In the genomic region with DNA sequence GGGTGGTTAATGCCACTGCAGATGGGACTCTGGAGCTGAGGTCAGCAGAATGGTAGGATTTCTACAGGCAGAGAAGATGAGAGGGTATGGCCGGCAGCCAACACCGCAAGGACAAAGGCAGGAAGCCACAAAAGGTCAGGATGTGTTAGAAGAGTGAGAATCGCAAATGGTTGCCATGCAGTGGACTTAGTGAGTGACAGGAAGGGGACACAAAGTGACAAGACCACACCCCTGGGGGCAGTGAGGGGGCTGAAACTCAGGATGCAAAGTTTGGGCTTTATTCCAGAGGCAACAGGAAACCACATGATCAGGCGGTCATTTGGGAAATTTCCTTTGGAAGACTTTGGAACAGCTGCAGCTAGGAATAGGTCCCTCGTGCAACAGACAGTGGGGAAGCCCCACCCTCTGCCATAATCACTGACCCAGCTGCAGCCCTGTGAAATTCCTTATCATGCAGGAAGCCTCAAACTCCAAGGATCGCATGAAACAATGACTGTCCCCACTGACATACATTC, we compare ENCODE assay signal across 10 cellular contexts. TPM values are rescaled to one million over a fixed set of nuclear protein-coding genes. Genes with fewer than 3 reads are reported as not detected.
A peak's percentile ranks its signal among the peaks of the same experiment; 100 is the strongest.
DNase-seq lines count a peak whose midpoint lies in the region; TF ChIP-seq lines count a peak whose summit lies in the region.
"Had no signal": no experiment of that assay in that cellular context is flagged by ENCODE, and none has a peak within 500 bp of the region (broad histone marks: within the 10 kb centered on the region; RNA-seq: fewer than 3 reads in every experiment).

No MANE protein-coding gene starts in this region.

- intact Hi-C loops in transverse colon (cut with DNase I; ENCODE audit: low total_unique reads): no loop called here
- intact Hi-C loops in prostate gland (cut with DNase I): no loop called here

- TF ChIP-seq POLR2A in transverse colon (IDR thresholded peaks at IDR 0.05) (no peak), prostate gland (IDR thresholded peaks at IDR 0.05) (no peak)

- no peak overlapping the region for H3K4me2 ChIP-seq in osteoblast (ENCODE audit: insufficient read depth, low read length)

- H3K27me3 ChIP-seq in transverse colon (no peaks in the 10 kb centered on the region), prostate gland (replicated peaks; ENCODE audit: insufficient read depth) (no peaks in the 10 kb centered on the region), osteoblast (ENCODE audit: insufficient read depth, low read length) (no peaks in the 10 kb centered on the region)
- H3K27me3 ChIP-seq: ascending aorta had no signal

- H3K4me1 ChIP-seq in transverse colon (no peaks in the 10 kb centered on the region), prostate gland (replicated peaks) (no peaks in the 10 kb centered on the region), osteoblast (ENCODE audit: insufficient read depth, low read length) (peaks cover 7% of the 10 kb centered on the region)
- H3K4me1 ChIP-seq: ascending aorta had no signal

- H2AFZ ChIP-seq in osteoblast (ENCODE audit: low read length): no peak overlapping the region

- H3K27ac ChIP-seq in transverse colon (no peak overlapping the region), prostate gland (no peak overlapping the region), osteoblast (ENCODE audit: low read depth, low read length) (no peak overlapping the region)
- H3K27ac ChIP-seq: ascending aorta had no signal

- H3K4me3 ChIP-seq in choroid plexus epithelial cell (ENCODE audit: low read depth, low read length) (no peak overlapping the region), transverse colon (no peak overlapping the region), prostate gland (no peak overlapping the region), osteoblast (ENCODE audit: insufficient read depth, low read length) (no peak overlapping the region)
- H3K4me3 ChIP-seq: ascending aorta had no signal

- 50 to 54% methylated on average over 2 to 6 of the region's 6 CpGs for WGBS in transverse colon (ENCODE audit: low coverage in 1 of 2), 2 donors
- WGBS in prostate gland: 46% methylated on average over 6 of the region's 6 CpGs

- no peaks in the 10 kb centered on the region for H3K79me2 ChIP-seq in osteoblast (ENCODE audit: insufficient read depth, low read length)

- in situ Hi-C loops in GM13976 (cut with MboI; ENCODE audit: low sequenced_read_pairs, unreplicated experiment): no loop called here
- in situ Hi-C loops in transverse colon (cut with MboI; ENCODE audit: low pct_ligation_motif_present in 1 of 4, low pct_unique_long_range_greater_than_20kb in 1 of 4, low sequenced_read_pairs in 3 of 4): no loop called here

- peaks cover 6 to 8% of the 10 kb centered on the region in 2 donors for H3K9me3 ChIP-seq in transverse colon
- H3K9me3 ChIP-seq in prostate gland: no peaks in the 10 kb centered on the region
- no peaks in the 10 kb centered on the region for H3K9me3 ChIP-seq in osteoblast (ENCODE audit: low read depth, low read length)

- peaks cover 4% of the 10 kb centered on the region for H4K20me1 ChIP-seq in osteoblast (ENCODE audit: insufficient read depth, low read length)

- DNase-seq in COLO829 (ENCODE audit: low spot score): peak; percentile 36
- DNase-seq in NCI-H2029 treated with DMSO at 0.1 percent for 48 hours (lab: John Stamatoyannopoulos, UW): peak; percentile 85
- peak; percentile 38 for DNase-seq in choroid plexus epithelial cell (ENCODE audit: low read depth)
- peak; percentile 3 for DNase-seq in medulla oblongata (ENCODE audit: extremely low spot score)
- no peak for DNase-seq in GM13976 (ENCODE audit: low spot score)
- DNase-seq in transverse colon: no peak
- no peak for DNase-seq in prostate gland (ENCODE audit: low spot score)
- no peak for DNase-seq in osteoblast (ENCODE audit: insufficient read length, low spot score, missing footprints)
- DNase-seq: T1000 had no signal

- no peak for TF ChIP-seq CTCF in choroid plexus epithelial cell (conservative IDR thresholded peaks at IDR 0.05; ENCODE audit: low read depth, low read length)
- no peak for TF ChIP-seq CTCF in GM13976 (IDR thresholded peaks at IDR 0.05; ENCODE audit: borderline replicate concordance, control extremely low read depth, extremely low read depth, insufficient read depth, missing control alignments)
- TF ChIP-seq CTCF in transverse colon (IDR thresholded peaks at IDR 0.05): no peak
- TF ChIP-seq CTCF in prostate gland (IDR thresholded peaks at IDR 0.05): no peak
- TF ChIP-seq CTCF in osteoblast (IDR thresholded peaks at IDR 0.05; ENCODE audit: extremely low read depth, low read depth, low read length): no peak

- H3K36me3 ChIP-seq in transverse colon: peaks cover 0 to 35% (median 0%) of the 10 kb centered on the region in 4 donors
- peaks cover 0 to 7% of the 10 kb centered on the region in 2 donors for H3K36me3 ChIP-seq in prostate gland
- H3K36me3 ChIP-seq in osteoblast (ENCODE audit: insufficient read depth, low read length): peaks cover 2% of the 10 kb centered on the region

- TF ChIP-seq EP300 in transverse colon (IDR thresholded peaks at IDR 0.05; ENCODE audit: low read depth): no peak

RNA-seq across cellular contexts. Expression of gene CCDC180, which starts 14.2 kb away (rescaled TPM):
- total RNA-seq in transverse colon: 10 to 100 TPM in 1 of 4 donors, 1 to 10 TPM in 3; 6.6 to 10.5 (median 7.2) TPM
- 10 to 100 TPM in 1 of 2 donors, 1 to 10 TPM in 1; 1.6 to 22.8 TPM for total RNA-seq in prostate gland
- total RNA-seq in osteoblast: 4.7 and 6.2 TPM in 2 replicates

Comparison
In these comparisons a context has a peak if more than half of its experiments do, and no peak if none do; other contexts are left out.
1. DNase-seq: peak in COLO829 (single experiment), NCI-H2029 treated with DMSO at 0.1 percent for 48 hours (single experiment), choroid plexus epithelial cell (single experiment) and medulla oblongata (single experiment); none in GM13976 (single experiment), transverse colon (single experiment), prostate gland (single experiment) and osteoblast (single experiment).